Comparison of ENCODE assay signal across 1 cellular context in genomic region chr2:222671259-222672067, GRCh38.
TF ChIP-seq lines count a peak whose summit lies in the region.

A gene with protein sequence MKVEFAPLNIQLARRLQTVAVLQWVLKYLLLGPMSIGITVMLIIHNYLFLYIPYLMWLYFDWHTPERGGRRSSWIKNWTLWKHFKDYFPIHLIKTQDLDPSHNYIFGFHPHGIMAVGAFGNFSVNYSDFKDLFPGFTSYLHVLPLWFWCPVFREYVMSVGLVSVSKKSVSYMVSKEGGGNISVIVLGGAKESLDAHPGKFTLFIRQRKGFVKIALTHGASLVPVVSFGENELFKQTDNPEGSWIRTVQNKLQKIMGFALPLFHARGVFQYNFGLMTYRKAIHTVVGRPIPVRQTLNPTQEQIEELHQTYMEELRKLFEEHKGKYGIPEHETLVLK (plus strand): TSS chr2:222671658. CDS start chr2:222671786, 128 bp downstream.

TF ChIP-seq in HepG2, 621 proteins besides CTCF, POLR2A, EP300 and RAD21 (continued from another document and continues in another):
- TF ChIP-seq, protein P1, sequence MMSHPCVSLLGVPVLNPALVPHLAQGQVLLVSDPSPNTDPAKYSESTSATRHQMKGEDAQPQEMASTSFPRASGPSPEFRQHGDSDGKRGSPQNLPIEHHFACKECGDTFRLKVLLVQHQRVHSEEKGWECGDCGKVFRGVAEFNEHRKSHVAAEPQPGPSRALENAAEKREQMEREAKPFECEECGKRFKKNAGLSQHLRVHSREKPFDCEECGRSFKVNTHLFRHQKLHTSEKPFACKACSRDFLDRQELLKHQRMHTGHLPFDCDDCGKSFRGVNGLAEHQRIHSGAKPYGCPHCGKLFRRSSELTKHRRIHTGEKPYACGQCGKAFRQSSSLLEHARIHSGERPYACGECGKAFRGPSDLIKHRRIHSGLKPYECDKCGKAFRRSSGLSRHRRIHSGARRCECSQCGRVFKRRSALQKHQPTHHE (CRISPR knock-in tag; IDR thresholded peaks at IDR 0.05; ENCODE audit: borderline replicate concordance), result peak; percentile 81; the same call in 1 of the 2 replicates
- TF ChIP-seq RFXAP (CRISPR knock-in tag; IDR thresholded peaks at IDR 0.05; ENCODE audit: borderline replicate concordance) (peak; percentile 86), RBM22 (optimal IDR thresholded peaks at IDR 0.05; ENCODE audit: low read length) (no peak), ASH2L (IDR thresholded peaks at IDR 0.05; ENCODE audit: insufficient read length, low read depth, low read length) (peak; percentile 81), BRD4 (CRISPR knock-in tag; IDR thresholded peaks at IDR 0.05) (peak; percentile 90; the same call in 1 of the 2 replicates), ZNF772 (CRISPR knock-in tag; IDR thresholded peaks at IDR 0.05) (peak; percentile 93), ZNF598 (CRISPR knock-in tag; IDR thresholded peaks at IDR 0.05; ENCODE audit: borderline replicate concordance) (no peak; the same call in 1 of the 2 replicates), FOSL2 (CRISPR knock-in tag; IDR thresholded peaks at IDR 0.05) (no peak), HNF1A (IDR thresholded peaks at IDR 0.05; ENCODE audit: low read depth) (no peak), HNF1A (CRISPR knock-in tag; IDR thresholded peaks at IDR 0.05; ENCODE audit: borderline replicate concordance) (peak; percentile 66), ZNF382 (CRISPR knock-in tag; IDR thresholded peaks at IDR 0.05; ENCODE audit: borderline replicate concordance) (no peak), MED8 (CRISPR knock-in tag; IDR thresholded peaks at IDR 0.05; ENCODE audit: insufficient replicate concordance) (peak; percentile 84), SP2 (CRISPR knock-in tag; IDR thresholded peaks at IDR 0.05) (no peak; the same call in 1 of the 2 replicates), ZSCAN5A (CRISPR knock-in tag; IDR thresholded peaks at IDR 0.05; ENCODE audit: borderline replicate concordance) (peak; percentile 87), ZFP36L2 (CRISPR knock-in tag; IDR thresholded peaks at IDR 0.05) (no peak), FOXA1 (IDR thresholded peaks at IDR 0.05) (no peak), FOXA1 (CRISPR knock-in tag; IDR thresholded peaks at IDR 0.05) (0 out of 2 replicates have a peak, but pooled peaks have one; percentile 2), ZNF232 (CRISPR knock-in tag; IDR thresholded peaks at IDR 0.05; ENCODE audit: borderline replicate concordance) (peak; percentile 72; the same call in 1 of the 2 replicates), ISL2 (CRISPR knock-in tag; IDR thresholded peaks at IDR 0.05) (peak; percentile 45; the same call in 1 of the 2 replicates), ZFP1 (CRISPR knock-in tag; IDR thresholded peaks at IDR 0.05) (no peak), ZNF782 (CRISPR knock-in tag; IDR thresholded peaks at IDR 0.05; ENCODE audit: borderline replicate concordance) (peak; percentile 85), HOXA7 (CRISPR knock-in tag; IDR thresholded peaks at IDR 0.05) (no peak), ZNF264 (CRISPR knock-in tag; IDR thresholded peaks at IDR 0.05) (peak; percentile 68), ZNF224 (CRISPR knock-in tag; IDR thresholded peaks at IDR 0.05) (peak; percentile 73; the same call in 1 of the 2 replicates), NONO (IDR thresholded peaks at IDR 0.05) (no peak), NONO (CRISPR knock-in tag; conservative IDR thresholded peaks at IDR 0.05) (peak; percentile 74; the same call in 1 of the 2 replicates), ZNF564 (CRISPR knock-in tag; IDR thresholded peaks at IDR 0.05) (peak; percentile 98)
- TF ChIP-seq, protein P2, sequence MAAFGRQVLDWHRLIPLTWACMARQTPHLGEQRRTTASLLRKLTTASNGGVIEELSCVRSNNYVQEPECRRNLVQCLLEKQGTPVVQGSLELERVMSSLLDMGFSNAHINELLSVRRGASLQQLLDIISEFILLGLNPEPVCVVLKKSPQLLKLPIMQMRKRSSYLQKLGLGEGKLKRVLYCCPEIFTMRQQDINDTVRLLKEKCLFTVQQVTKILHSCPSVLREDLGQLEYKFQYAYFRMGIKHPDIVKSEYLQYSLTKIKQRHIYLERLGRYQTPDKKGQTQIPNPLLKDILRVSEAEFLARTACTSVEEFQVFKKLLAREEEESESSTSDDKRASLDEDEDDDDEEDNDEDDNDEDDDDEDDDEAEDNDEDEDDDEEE (CRISPR knock-in tag; IDR thresholded peaks at IDR 0.05), result peak; percentile 81
- TF ChIP-seq, protein P3, sequence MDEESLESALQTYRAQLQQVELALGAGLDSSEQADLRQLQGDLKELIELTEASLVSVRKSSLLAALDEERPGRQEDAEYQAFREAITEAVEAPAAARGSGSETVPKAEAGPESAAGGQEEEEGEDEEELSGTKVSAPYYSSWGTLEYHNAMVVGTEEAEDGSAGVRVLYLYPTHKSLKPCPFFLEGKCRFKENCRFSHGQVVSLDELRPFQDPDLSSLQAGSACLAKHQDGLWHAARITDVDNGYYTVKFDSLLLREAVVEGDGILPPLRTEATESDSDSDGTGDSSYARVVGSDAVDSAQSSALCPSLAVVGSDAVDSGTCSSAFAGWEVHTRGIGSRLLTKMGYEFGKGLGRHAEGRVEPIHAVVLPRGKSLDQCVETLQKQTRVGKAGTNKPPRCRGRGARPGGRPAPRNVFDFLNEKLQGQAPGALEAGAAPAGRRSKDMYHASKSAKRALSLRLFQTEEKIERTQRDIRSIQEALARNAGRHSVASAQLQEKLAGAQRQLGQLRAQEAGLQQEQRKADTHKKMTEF (CRISPR knock-in tag; IDR thresholded peaks at IDR 0.05), result peak; percentile 92; the same call in 1 of the 2 replicates
- TF ChIP-seq, protein P4, sequence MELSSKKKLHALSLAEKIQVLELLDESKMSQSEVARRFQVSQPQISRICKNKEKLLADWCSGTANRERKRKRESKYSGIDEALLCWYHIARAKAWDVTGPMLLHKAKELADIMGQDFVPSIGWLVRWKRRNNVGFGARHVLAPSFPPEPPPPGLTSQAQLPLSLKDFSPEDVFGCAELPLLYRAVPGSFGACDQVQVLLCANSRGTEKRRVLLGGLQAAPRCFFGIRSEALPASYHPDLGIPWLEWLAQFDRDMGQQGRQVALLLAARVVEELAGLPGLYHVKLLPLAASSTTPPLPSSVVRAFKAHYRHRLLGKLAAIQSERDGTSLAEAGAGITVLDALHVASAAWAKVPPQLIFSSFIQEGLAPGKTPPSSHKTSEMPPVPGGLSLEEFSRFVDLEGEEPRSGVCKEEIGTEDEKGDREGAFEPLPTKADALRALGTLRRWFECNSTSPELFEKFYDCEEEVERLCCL (CRISPR knock-in tag; IDR thresholded peaks at IDR 0.05; ENCODE audit: borderline replicate concordance), result no peak
- TF ChIP-seq, protein P5, sequence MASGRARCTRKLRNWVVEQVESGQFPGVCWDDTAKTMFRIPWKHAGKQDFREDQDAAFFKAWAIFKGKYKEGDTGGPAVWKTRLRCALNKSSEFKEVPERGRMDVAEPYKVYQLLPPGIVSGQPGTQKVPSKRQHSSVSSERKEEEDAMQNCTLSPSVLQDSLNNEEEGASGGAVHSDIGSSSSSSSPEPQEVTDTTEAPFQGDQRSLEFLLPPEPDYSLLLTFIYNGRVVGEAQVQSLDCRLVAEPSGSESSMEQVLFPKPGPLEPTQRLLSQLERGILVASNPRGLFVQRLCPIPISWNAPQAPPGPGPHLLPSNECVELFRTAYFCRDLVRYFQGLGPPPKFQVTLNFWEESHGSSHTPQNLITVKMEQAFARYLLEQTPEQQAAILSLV (CRISPR knock-in tag; IDR thresholded peaks at IDR 0.05; ENCODE audit: borderline replicate concordance), result peak; percentile 97
- TF ChIP-seq, protein P6, sequence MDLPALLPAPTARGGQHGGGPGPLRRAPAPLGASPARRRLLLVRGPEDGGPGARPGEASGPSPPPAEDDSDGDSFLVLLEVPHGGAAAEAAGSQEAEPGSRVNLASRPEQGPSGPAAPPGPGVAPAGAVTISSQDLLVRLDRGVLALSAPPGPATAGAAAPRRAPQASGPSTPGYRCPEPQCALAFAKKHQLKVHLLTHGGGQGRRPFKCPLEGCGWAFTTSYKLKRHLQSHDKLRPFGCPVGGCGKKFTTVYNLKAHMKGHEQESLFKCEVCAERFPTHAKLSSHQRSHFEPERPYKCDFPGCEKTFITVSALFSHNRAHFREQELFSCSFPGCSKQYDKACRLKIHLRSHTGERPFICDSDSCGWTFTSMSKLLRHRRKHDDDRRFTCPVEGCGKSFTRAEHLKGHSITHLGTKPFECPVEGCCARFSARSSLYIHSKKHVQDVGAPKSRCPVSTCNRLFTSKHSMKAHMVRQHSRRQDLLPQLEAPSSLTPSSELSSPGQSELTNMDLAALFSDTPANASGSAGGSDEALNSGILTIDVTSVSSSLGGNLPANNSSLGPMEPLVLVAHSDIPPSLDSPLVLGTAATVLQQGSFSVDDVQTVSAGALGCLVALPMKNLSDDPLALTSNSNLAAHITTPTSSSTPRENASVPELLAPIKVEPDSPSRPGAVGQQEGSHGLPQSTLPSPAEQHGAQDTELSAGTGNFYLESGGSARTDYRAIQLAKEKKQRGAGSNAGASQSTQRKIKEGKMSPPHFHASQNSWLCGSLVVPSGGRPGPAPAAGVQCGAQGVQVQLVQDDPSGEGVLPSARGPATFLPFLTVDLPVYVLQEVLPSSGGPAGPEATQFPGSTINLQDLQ (CRISPR knock-in tag; IDR thresholded peaks at IDR 0.05), result peak; percentile 20; the same call in 1 of the 2 replicates
- TF ChIP-seq, protein P7, sequence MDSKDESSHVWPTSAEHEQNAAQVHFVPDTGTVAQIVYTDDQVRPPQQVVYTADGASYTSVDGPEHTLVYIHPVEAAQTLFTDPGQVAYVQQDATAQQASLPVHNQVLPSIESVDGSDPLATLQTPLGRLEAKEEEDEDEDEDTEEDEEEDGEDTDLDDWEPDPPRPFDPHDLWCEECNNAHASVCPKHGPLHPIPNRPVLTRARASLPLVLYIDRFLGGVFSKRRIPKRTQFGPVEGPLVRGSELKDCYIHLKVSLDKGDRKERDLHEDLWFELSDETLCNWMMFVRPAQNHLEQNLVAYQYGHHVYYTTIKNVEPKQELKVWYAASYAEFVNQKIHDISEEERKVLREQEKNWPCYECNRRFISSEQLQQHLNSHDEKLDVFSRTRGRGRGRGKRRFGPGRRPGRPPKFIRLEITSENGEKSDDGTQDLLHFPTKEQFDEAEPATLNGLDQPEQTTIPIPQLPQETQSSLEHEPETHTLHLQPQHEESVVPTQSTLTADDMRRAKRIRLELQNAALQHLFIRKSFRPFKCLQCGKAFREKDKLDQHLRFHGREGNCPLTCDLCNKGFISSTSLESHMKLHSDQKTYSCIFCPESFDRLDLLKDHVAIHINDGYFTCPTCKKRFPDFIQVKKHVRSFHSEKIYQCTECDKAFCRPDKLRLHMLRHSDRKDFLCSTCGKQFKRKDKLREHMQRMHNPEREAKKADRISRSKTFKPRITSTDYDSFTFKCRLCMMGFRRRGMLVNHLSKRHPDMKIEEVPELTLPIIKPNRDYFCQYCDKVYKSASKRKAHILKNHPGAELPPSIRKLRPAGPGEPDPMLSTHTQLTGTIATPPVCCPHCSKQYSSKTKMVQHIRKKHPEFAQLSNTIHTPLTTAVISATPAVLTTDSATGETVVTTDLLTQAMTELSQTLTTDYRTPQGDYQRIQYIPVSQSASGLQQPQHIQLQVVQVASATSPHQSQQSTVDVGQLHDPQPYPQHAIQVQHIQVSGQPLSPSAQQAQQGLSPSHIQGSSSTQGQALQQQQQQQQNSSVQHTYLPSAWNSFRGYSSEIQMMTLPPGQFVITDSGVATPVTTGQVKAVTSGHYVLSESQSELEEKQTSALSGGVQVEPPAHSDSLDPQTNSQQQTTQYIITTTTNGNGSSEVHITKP (CRISPR knock-in tag; IDR thresholded peaks at IDR 0.05; ENCODE audit: low read depth), result peak; percentile 75
- TF ChIP-seq, protein P8, sequence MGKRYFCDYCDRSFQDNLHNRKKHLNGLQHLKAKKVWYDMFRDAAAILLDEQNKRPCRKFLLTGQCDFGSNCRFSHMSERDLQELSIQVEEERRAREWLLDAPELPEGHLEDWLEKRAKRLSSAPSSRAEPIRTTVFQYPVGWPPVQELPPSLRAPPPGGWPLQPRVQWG (CRISPR knock-in tag; IDR thresholded peaks at IDR 0.05; ENCODE audit: borderline replicate concordance, low read depth), result no peak
